In the genomic region with DNA sequence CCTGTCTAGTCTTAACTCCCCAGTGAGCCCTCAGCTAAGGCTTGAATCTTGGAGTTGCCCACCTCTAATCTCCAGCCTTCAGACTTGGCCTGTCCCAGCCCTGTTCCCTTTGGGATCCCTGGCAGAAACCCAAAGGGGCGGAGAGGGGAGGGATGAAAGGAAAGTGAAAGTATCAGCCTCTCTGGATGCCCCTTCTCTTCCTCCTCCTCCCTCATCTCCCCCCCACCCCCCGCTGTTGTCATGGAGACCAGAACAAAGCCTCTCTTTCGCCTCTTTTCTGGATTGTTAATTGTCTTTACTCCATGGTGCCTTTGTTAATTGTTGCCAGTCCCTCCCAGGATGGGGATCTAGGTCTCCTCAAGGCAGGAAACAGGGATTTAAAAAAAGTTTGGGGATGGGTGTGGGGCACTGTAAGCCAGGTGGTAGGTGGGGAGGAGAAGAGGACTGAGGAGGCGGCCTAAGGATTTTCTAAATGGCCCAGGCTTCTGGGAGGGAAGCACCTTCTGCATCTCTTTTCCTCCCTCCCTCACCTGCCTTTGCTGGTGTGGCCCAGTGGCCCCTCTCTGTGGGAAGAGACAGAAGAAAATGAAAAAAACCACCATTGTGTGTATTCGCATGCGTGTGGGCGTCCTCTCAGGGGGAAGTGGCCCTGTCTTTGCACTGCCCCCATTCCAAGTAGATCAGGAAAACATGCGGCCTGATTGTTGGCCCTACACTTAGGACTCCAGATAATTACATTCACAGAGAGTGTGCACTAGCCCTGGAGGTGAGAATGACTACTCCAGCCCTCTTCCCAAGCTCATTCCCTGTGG, we compare ENCODE assay signal across 10 cellular contexts. TPM values are rescaled to one million over a fixed set of nuclear protein-coding genes. Genes with fewer than 3 reads are reported as not detected.
DNase-seq lines count a peak whose midpoint lies in the region; ATAC-seq lines count a peak whose summit lies in the region.
"Had no signal": no experiment of that assay in that cellular context is flagged by ENCODE, and none has a peak within 500 bp of the region (broad histone marks: within the 10 kb centered on the region; RNA-seq: fewer than 3 reads in every experiment).

No MANE protein-coding gene starts in this region.

- no peak overlapping the region for H2AFZ ChIP-seq in trophoblast cell (ENCODE audit: insufficient read depth, low read length, poor library complexity)

- peak overlapping the region; percentile 14 for H3K14ac ChIP-seq in trophoblast cell (ENCODE audit: low read length)

- H2AK5ac ChIP-seq in trophoblast cell (ENCODE audit: low read length) = no peak overlapping the region

- ATAC-seq in HG03108 (IDR thresholded peaks at IDR 0.05; ENCODE audit: unreplicated experiment) = no peak

- H2BK5ac ChIP-seq in trophoblast cell (ENCODE audit: low read depth, low read length, poor library complexity) = no peak overlapping the region

- no peak overlapping the region for H3K4me3 ChIP-seq in trophoblast cell (ENCODE audit: low read depth, low read length)

- no peak overlapping the region for H2BK120ac ChIP-seq in trophoblast cell (ENCODE audit: insufficient read depth, low read length, poor library complexity)

- H4K8ac ChIP-seq in trophoblast cell (ENCODE audit: low read depth, low read length) = no peak overlapping the region

- no peak overlapping the region for H4K12ac ChIP-seq in trophoblast cell (ENCODE audit: low read depth, low read length)

- peaks cover 0 to 3% of the 10 kb centered on the region in 2 experiments for H3K4me1 ChIP-seq in trophoblast cell (ENCODE audit: control insufficient read depth in 1 of 2, insufficient read depth in 2 of 2, low read length in 2 of 2)

- no peaks in the 10 kb centered on the region for H3K79me1 ChIP-seq in trophoblast cell (ENCODE audit: low read length)

- WGBS in trophoblast cell (ENCODE audit: extremely low coverage, insufficient coverage, insufficient read length) = no CpG with 5 or more reads among the region's 8 CpGs

- H3K9me3 ChIP-seq in trophoblast cell (ENCODE audit: insufficient read depth, low read depth, low read length) = no peaks in the 10 kb centered on the region
- H3K9me3 ChIP-seq: esophagus squamous epithelium had no signal

- H3K9ac ChIP-seq in trophoblast cell (ENCODE audit: low read length) = no peak overlapping the region

- H2BK12ac ChIP-seq in trophoblast cell (ENCODE audit: low read length) = no peak overlapping the region

- H3K23ac ChIP-seq in trophoblast cell (ENCODE audit: low read length) = no peak overlapping the region

- no peaks in the 10 kb centered on the region for H3K27me3 ChIP-seq in trophoblast cell (ENCODE audit: insufficient read depth, low read length)
- H3K27me3 ChIP-seq: esophagus squamous epithelium had no signal

- H4K91ac ChIP-seq in trophoblast cell (ENCODE audit: low read depth, low read length) = no peak overlapping the region

- H3K27ac ChIP-seq in trophoblast cell (ENCODE audit: low read depth, low read length) = no peak overlapping the region
- H3K27ac ChIP-seq: esophagus squamous epithelium had no signal

- DNase-seq in ELR (ENCODE audit: low read depth) (peak; percentile 40), RPMI7951 (ENCODE audit: low read depth) (peak; percentile 70), globus pallidus (ENCODE audit: low spot score) (peak; percentile 96), trophoblast cell (no peak), NCI-H2227 (lab: John Stamatoyannopoulos, UW; ENCODE audit: unreplicated experiment) (no peak), NCI-H2171 treated with DMSO at 0.1 percent for 48 hours (lab: John Stamatoyannopoulos, UW) (no peak)
- DNase-seq in effector CD4-positive, alpha-beta T cell = no peak
- DNase-seq: esophagus squamous epithelium, NCI-H526 treated with DMSO at 0.1 percent for 48 hours had no signal

- no peaks in the 10 kb centered on the region for H3K36me3 ChIP-seq in trophoblast cell (ENCODE audit: control insufficient read depth in 1 of 2, insufficient read depth in 2 of 2, low read length in 2 of 2)
- H3K36me3 ChIP-seq: esophagus squamous epithelium had no signal

- H3K4me2 ChIP-seq in trophoblast cell (ENCODE audit: low read length) = no peak overlapping the region

- H3K18ac ChIP-seq in trophoblast cell (ENCODE audit: low read length) = no peak overlapping the region

- H3K4ac ChIP-seq in trophoblast cell (ENCODE audit: low read depth, low read length) = no peak overlapping the region

- no peaks in the 10 kb centered on the region for H3K79me2 ChIP-seq in trophoblast cell (ENCODE audit: control insufficient read depth, insufficient read depth, low read length, poor library complexity)

RNA-seq across cellular contexts. Expression of gene SOX13, which starts 7.5 kb away (rescaled TPM):
- total RNA-seq in RPMI7951 (2014; rRNA removed; shearing (Covaris generic)) = 4.4 and 7.2 TPM in 2 replicates
- polyA plus RNA-seq in trophoblast cell (2013) = 79.8 and 85.3 TPM in 2 replicates

Comparison
In these comparisons a context has a peak if more than half of its experiments do, and no peak if none do; other contexts are left out.
1. DNase-seq: peak in ELR (single experiment), RPMI7951 (single experiment) and globus pallidus (single experiment); none in trophoblast cell (0 of 2), NCI-H2227 (single experiment), NCI-H2171 treated with DMSO at 0.1 percent for 48 hours (single experiment) and effector CD4-positive, alpha-beta T cell (single experiment).